15 cellular contexts compared by ENCODE assay signal in genomic region chr15:64232400-64232799, GRCh38.
DNase-seq lines count a peak whose midpoint lies in the region; ATAC-seq, FAIRE-seq and TF ChIP-seq lines count a peak whose summit lies in the region.
"Had no signal": no experiment of that assay in that cellular context is flagged by ENCODE, and none has a peak within 500 bp of the region (broad histone marks: within the 10 kb centered on the region; RNA-seq: fewer than 3 reads in every experiment).

No MANE protein-coding gene starts in this region.

- H3K4me1 ChIP-seq in gastrocnemius medialis (no peaks in the 10 kb centered on the region), kidney (ENCODE audit: control insufficient read depth in 1 of 2, insufficient read depth in 1 of 2, low read depth in 1 of 2, low read length in 2 of 2) (no peaks in the 10 kb centered on the region)
- H3K4me1 ChIP-seq in CD8-positive, alpha-beta T cell (ENCODE audit: insufficient read depth, low read length), result peaks cover 7% of the 10 kb centered on the region
- H3K4me1 ChIP-seq: right atrium auricular region had no signal

- DNase-seq in H54 (ENCODE audit: insufficient read length, low spot score) (no peak), RWPE1 (ENCODE audit: low spot score) (peak; percentile 28), fibroblast of gingiva (ENCODE audit: low read depth) (peak; percentile 21), skeletal muscle cell (ENCODE audit: low read depth) (peak; percentile 22), gastrocnemius medialis (no peak), kidney (no peak)
- DNase-seq in CD8-positive, alpha-beta T cell, result no peak
- DNase-seq in activated CD4-positive, alpha-beta T cell treated with anti-CD3 and anti-CD28 coated beads for 4 hours, result no peak
- DNase-seq: activated CD8-positive, alpha-beta memory T cell treated with anti-CD3 and anti-CD28 coated beads for 24 hours; activated naive CD4-positive, alpha-beta T cell; CD4-positive, alpha-beta T cell; cerebellar nuclear complex; NCI-H1092 treated with DMSO at 0.1 percent for 48 hours; NCI-H510A treated with DMSO at 0.1 percent for 48 hours had no signal

- H3K27ac ChIP-seq in RWPE1 (no peak overlapping the region), gastrocnemius medialis (no peak overlapping the region), kidney (ENCODE audit: low read depth in 2 of 2, low read length in 2 of 2) (peak overlapping the region in 1 of 2 donors; percentile 8)
- H3K27ac ChIP-seq in CD8-positive, alpha-beta T cell (ENCODE audit: low read depth, low read length), result no peak overlapping the region
- H3K27ac ChIP-seq: right atrium auricular region had no signal

- intact Hi-C loops in gastrocnemius medialis (cut with DNase I; ENCODE audit: low total_unique reads), result no loop called here
- intact Hi-C loops in CD8-positive, alpha-beta T cell (cut with DNase I, micrococcal nuclease), result no loop called here
- intact Hi-C loops in kidney (cut with DNase I), result no loop called here

- H3K9ac ChIP-seq in kidney (ENCODE audit: low read length in 2 of 2), result no peak overlapping the region

- H3K27ac Mint-ChIP-seq in CD8-positive, alpha-beta T cell, result no peak overlapping the region
- H3K27ac Mint-ChIP-seq: CD4-positive, alpha-beta T cell had no signal

- H3K9me3 Mint-ChIP-seq in CD8-positive, alpha-beta T cell, result no peaks in the 10 kb centered on the region
- H3K9me3 Mint-ChIP-seq: CD4-positive, alpha-beta T cell had no signal

- H3K9me3 ChIP-seq in gastrocnemius medialis (no peaks in the 10 kb centered on the region), kidney (ENCODE audit: control insufficient read depth in 1 of 2, low read length in 2 of 2) (no peaks in the 10 kb centered on the region)
- H3K9me3 ChIP-seq in CD8-positive, alpha-beta T cell (ENCODE audit: low read length), result no peaks in the 10 kb centered on the region
- H3K9me3 ChIP-seq: right atrium auricular region had no signal

- peaks cover 9% of the 10 kb centered on the region for H3K4me1 Mint-ChIP-seq in CD8-positive, alpha-beta T cell (ENCODE audit: low read depth)

- no peak for ATAC-seq in gastrocnemius medialis
- ATAC-seq in CD8-positive, alpha-beta T cell, result no peak

- POLR2A ChIA-PET in RWPE1 (lab: Yijun Ruan, JAX; ENCODE audit: low non-redundant PET), result no interaction called here
- POLR2A ChIA-PET in CD8-positive, alpha-beta T cell (lab: Charles Lee), result no interaction called here

- in situ Hi-C loops in gastrocnemius medialis (cut with MboI; ENCODE audit: low sequenced_read_pairs in 4 of 4), result no loop called here

- TF ChIP-seq POLR2A in H54 (IDR thresholded peaks at IDR 0.05; ENCODE audit: low read depth, low read length) (no peak), gastrocnemius medialis (IDR thresholded peaks at IDR 0.05) (no peak)

- no peaks in the 10 kb centered on the region for H3K27me3 ChIP-seq in gastrocnemius medialis
- H3K27me3 ChIP-seq in CD8-positive, alpha-beta T cell (ENCODE audit: insufficient read depth, low read length), result no peaks in the 10 kb centered on the region
- H3K27me3 ChIP-seq: right atrium auricular region had no signal

- CTCF ChIA-PET in RWPE1 (lab: Yijun Ruan, JAX), result no interaction called here
- CTCF ChIA-PET in CD8-positive, alpha-beta T cell (lab: Charles Lee), result no interaction called here

- H3K36me3 Mint-ChIP-seq in CD8-positive, alpha-beta T cell, result peaks cover under 1% of the 10 kb centered on the region

- peak; percentile 87 for FAIRE-seq in H54 (lab: Jason Lieb, UNC)
- no peak for FAIRE-seq in kidney (lab: Jason Lieb, UNC)

- H3K4me3 ChIP-seq in skeletal muscle cell (ENCODE audit: low read depth, low read length) (no peak overlapping the region), gastrocnemius medialis (no peak overlapping the region), kidney (ENCODE audit: low read length in 2 of 2) (no peak overlapping the region)
- no peak overlapping the region for H3K4me3 ChIP-seq in CD8-positive, alpha-beta T cell (ENCODE audit: low read depth, low read length)
- H3K4me3 ChIP-seq: right atrium auricular region had no signal

- H3K36me3 ChIP-seq in gastrocnemius medialis (no peaks in the 10 kb centered on the region), kidney (ENCODE audit: control insufficient read depth in 1 of 2, insufficient read depth in 2 of 2, low read length in 2 of 2) (no peaks in the 10 kb centered on the region)
- H3K36me3 ChIP-seq in CD8-positive, alpha-beta T cell (ENCODE audit: insufficient read depth, low read length), result no peaks in the 10 kb centered on the region
- H3K36me3 ChIP-seq: right atrium auricular region had no signal

- TF ChIP-seq CTCF in RWPE1 (conservative IDR thresholded peaks at IDR 0.05; ENCODE audit: low read depth), result no peak
- no peak for TF ChIP-seq CTCF in gastrocnemius medialis (IDR thresholded peaks at IDR 0.05 in 4 of 5, conservative IDR thresholded peaks at IDR 0.05 in 1 of 5)
- no peak for TF ChIP-seq CTCF in CD8-positive, alpha-beta T cell (IDR thresholded peaks at IDR 0.05)
- TF ChIP-seq CTCF in kidney (IDR thresholded peaks at IDR 0.05; ENCODE audit: borderline replicate concordance, extremely low read depth, insufficient read depth), result no peak

- no peak overlapping the region for H3K4me3 Mint-ChIP-seq in CD8-positive, alpha-beta T cell
- H3K4me3 Mint-ChIP-seq: CD4-positive, alpha-beta T cell had no signal

- H3K27me3 Mint-ChIP-seq in CD8-positive, alpha-beta T cell (ENCODE audit: low read depth), result no peaks in the 10 kb centered on the region
- H3K27me3 Mint-ChIP-seq: CD4-positive, alpha-beta T cell had no signal

Comparison
In these comparisons a context has a peak if more than half of its experiments do, and no peak if none do; other contexts are left out.
1. DNase-seq: peak in RWPE1 (single experiment), fibroblast of gingiva (single experiment) and skeletal muscle cell (single experiment); none in H54 (single experiment), gastrocnemius medialis (0 of 2), CD8-positive, alpha-beta T cell (0 of 7), kidney (single experiment) and activated CD4-positive, alpha-beta T cell treated with anti-CD3 and anti-CD28 coated beads for 4 hours (0 of 2).